ENCODE assay signal across 18 cellular contexts in the genomic region with DNA sequence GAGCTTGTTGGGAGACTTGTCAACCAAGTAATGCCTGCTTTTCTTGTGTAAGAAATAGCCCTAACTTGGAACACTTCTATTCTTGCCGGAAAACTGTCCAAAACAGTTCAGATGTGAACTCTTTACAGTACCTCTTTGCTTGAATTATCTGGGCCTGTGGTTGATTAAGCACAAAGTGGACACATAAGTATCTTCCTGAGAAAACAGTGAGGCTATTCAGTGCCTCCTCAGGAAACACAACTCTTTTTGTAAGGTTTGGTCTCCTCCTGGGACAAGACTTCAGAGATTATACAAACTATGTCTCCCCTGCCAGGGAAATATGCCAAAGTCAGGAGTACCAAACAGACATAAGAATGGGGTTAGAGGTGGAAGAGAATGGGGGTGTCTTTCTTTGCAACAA.
"Had no signal": no experiment of that assay in that cellular context is flagged by ENCODE, and none has a peak within 500 bp of the region (broad histone marks: within the 10 kb centered on the region; RNA-seq: fewer than 3 reads in every experiment).

No MANE protein-coding gene starts in this region.

- ATAC-seq: HepG2, SK-N-SH treated with all-trans-retinoic acid at 6 μM for 48 hours had no signal

- DNase-seq: IMR-90, Karpas-422, KG1, MG63, NCI-H1092, NCI-H1105 treated with DMSO at 0.1 percent for 48 hours, NCI-H1417 treated with DMSO at 0.1 percent for 48 hours, NCI-H146, NCI-H1694 treated with DMSO at 0.1 percent for 48 hours, NCI-H2029, NCI-H2171 treated with DMSO at 0.1 percent for 48 hours, NCI-H524, NCI-H526 treated with DMSO at 0.1 percent for 48 hours, NCI-H748 treated with DMSO at 0.1 percent for 48 hours, SHP77 had no signal

- H3K36me3 ChIP-seq: MG63 had no signal

- H3K27me3 ChIP-seq: MG63 had no signal

- H3K4me3 ChIP-seq: MG63 had no signal

- H3K27ac ChIP-seq: RWPE1 had no signal

- H3K9me3 ChIP-seq: MG63 had no signal
